In the genomic region with DNA sequence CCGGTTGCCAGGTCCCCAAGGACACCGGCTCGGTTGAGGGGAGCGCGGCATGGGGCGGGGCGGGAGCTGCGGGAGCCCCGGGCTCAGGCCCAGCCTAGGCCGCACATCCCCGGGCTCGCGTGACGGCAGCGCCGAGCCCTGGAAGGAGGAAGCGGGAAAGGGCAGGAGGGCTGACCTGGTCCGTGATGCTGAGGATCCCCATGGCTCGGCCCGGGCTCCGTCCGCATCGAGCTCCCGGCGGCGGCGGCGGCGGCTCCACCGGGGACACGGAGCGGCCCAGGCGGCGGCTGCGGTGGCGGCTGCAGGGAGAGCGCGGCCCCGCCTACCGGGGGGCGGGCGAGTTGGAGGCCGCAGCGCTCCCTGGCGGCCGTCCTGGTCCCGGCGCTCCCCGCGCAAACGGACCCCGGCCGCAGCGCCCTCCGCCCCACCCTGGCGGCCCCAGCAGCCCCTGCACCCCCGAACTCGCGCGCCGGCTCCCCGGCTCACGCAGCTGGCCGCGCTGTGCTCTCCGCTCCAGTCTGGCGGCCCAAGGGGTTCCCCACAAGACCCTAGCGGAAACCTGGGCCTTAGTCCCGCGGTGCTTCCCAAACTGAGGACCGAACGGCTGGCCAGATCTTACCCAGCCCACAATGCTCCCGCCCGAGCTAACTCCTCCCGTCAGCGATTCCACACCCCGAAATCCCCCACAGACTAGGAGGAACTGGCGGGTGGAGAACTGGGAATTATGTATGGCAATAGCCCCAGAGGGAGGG, we compare ENCODE assay signal across 2 cellular contexts.
TF ChIP-seq lines count a peak whose summit lies in the region.

A gene (minus strand): TSS at position 317 of the 752 bp plus-strand sequence. CDS start 115 bp downstream, at position 202.

TF ChIP-seq in IMR-90, 13 proteins besides CTCF, POLR2A, EP300 and RAD21:
- TF ChIP-seq MAZ (IDR thresholded peaks at IDR 0.05; ENCODE audit: borderline replicate concordance, low read depth, low read length) (peak; percentile 89; the same call in 1 of the 2 replicates), SMC3 (IDR thresholded peaks at IDR 0.05; ENCODE audit: low read depth, low read length) (peak; percentile 35; the same call in 1 of the 2 replicates), FOS (IDR thresholded peaks at IDR 0.05; ENCODE audit: low read depth, low read length) (no peak), RFX5 (IDR thresholded peaks at IDR 0.05; ENCODE audit: low read depth, low read length) (no peak), MXI1 (IDR thresholded peaks at IDR 0.05; ENCODE audit: borderline replicate concordance, low read depth, low read length) (peak; percentile 29; the same call in 1 of the 2 replicates)

TF ChIP-seq in PFSK-1, 5 proteins besides CTCF, POLR2A, EP300 and RAD21:
- TF ChIP-seq, protein P1, sequence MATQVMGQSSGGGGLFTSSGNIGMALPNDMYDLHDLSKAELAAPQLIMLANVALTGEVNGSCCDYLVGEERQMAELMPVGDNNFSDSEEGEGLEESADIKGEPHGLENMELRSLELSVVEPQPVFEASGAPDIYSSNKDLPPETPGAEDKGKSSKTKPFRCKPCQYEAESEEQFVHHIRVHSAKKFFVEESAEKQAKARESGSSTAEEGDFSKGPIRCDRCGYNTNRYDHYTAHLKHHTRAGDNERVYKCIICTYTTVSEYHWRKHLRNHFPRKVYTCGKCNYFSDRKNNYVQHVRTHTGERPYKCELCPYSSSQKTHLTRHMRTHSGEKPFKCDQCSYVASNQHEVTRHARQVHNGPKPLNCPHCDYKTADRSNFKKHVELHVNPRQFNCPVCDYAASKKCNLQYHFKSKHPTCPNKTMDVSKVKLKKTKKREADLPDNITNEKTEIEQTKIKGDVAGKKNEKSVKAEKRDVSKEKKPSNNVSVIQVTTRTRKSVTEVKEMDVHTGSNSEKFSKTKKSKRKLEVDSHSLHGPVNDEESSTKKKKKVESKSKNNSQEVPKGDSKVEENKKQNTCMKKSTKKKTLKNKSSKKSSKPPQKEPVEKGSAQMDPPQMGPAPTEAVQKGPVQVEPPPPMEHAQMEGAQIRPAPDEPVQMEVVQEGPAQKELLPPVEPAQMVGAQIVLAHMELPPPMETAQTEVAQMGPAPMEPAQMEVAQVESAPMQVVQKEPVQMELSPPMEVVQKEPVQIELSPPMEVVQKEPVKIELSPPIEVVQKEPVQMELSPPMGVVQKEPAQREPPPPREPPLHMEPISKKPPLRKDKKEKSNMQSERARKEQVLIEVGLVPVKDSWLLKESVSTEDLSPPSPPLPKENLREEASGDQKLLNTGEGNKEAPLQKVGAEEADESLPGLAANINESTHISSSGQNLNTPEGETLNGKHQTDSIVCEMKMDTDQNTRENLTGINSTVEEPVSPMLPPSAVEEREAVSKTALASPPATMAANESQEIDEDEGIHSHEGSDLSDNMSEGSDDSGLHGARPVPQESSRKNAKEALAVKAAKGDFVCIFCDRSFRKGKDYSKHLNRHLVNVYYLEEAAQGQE (IDR thresholded peaks at IDR 0.05; ENCODE audit: insufficient read depth in 1 of 2, low read depth in 2 of 2, low read length in 2 of 2), result 0 out of 4 replicates have a peak, but pooled peaks of 1 of the 2 experiments have one; percentile 26
- peak; percentile 69 for TF ChIP-seq POLR2AphosphoS5 (IDR thresholded peaks at IDR 0.05; ENCODE audit: low read depth, low read length)
- 0 out of 2 replicates have a peak, but pooled peaks have one; percentile 38 for TF ChIP-seq TAF1 (IDR thresholded peaks at IDR 0.05; ENCODE audit: borderline replicate concordance, insufficient read depth, low read length)
- TF ChIP-seq FOXP2 (optimal IDR thresholded peaks at IDR 0.05; ENCODE audit: borderline replicate concordance, extremely low read depth, extremely low read length, insufficient read depth), result no peak
- no peak for TF ChIP-seq SIN3A (IDR thresholded peaks at IDR 0.05; ENCODE audit: borderline replicate concordance, insufficient read depth, low read length)
